In genomic region chrX:22025751-22026150, GRCh38 we compare ENCODE assay signal across 1 cellular context.
TF ChIP-seq lines count a peak whose summit lies in the region.

No MANE protein-coding gene starts in this region.

TF ChIP-seq in HepG2, 621 proteins besides CTCF, POLR2A, EP300 and RAD21 (continued from another document):
- TF ChIP-seq TCF7 (IDR thresholded peaks at IDR 0.05; ENCODE audit: low read depth) (peak; percentile 20; the same call in 1 of the 2 replicates), DNMT1 (CRISPR knock-in tag; IDR thresholded peaks at IDR 0.05) (no peak), ATF1 (CRISPR knock-in tag; IDR thresholded peaks at IDR 0.05) (no peak), ZFP36 (IDR thresholded peaks at IDR 0.05; ENCODE audit: borderline replicate concordance, low read depth, low read length, partially characterized antibody) (no peak), FOXA3 (CRISPR knock-in tag; IDR thresholded peaks at IDR 0.05) (peak; percentile 19; the same call in 1 of the 2 replicates), ZNF597 (CRISPR knock-in tag; IDR thresholded peaks at IDR 0.05) (no peak), ZNF207 (IDR thresholded peaks at IDR 0.05; ENCODE audit: borderline replicate concordance) (no peak), ZNF670 (CRISPR knock-in tag; IDR thresholded peaks at IDR 0.05; ENCODE audit: borderline replicate concordance) (no peak), ZKSCAN5 (CRISPR knock-in tag; IDR thresholded peaks at IDR 0.05) (no peak), LRRFIP1 (CRISPR knock-in tag; conservative IDR thresholded peaks at IDR 0.05) (no peak), SMAD1 (CRISPR knock-in tag; IDR thresholded peaks at IDR 0.05; ENCODE audit: borderline replicate concordance, low read depth) (no peak), CAMTA2 (CRISPR knock-in tag; IDR thresholded peaks at IDR 0.05; ENCODE audit: borderline replicate concordance) (no peak), RFX3 (CRISPR knock-in tag; IDR thresholded peaks at IDR 0.05) (no peak), ZNF503 (CRISPR knock-in tag; IDR thresholded peaks at IDR 0.05) (no peak), ZNF362 (CRISPR knock-in tag; IDR thresholded peaks at IDR 0.05; ENCODE audit: borderline replicate concordance) (no peak), XRCC5 (optimal IDR thresholded peaks at IDR 0.05; ENCODE audit: low read length) (no peak), POGK (CRISPR knock-in tag; conservative IDR thresholded peaks at IDR 0.05) (no peak), ZNF749 (CRISPR knock-in tag; IDR thresholded peaks at IDR 0.05; ENCODE audit: borderline replicate concordance) (no peak), NR0B2 (CRISPR knock-in tag; IDR thresholded peaks at IDR 0.05) (no peak), AFF4 (CRISPR knock-in tag; IDR thresholded peaks at IDR 0.05) (no peak), ZNF382 (CRISPR knock-in tag; IDR thresholded peaks at IDR 0.05; ENCODE audit: borderline replicate concordance) (no peak), GMEB1 (CRISPR knock-in tag; IDR thresholded peaks at IDR 0.05; ENCODE audit: borderline replicate concordance) (no peak), ARID2 (CRISPR knock-in tag; IDR thresholded peaks at IDR 0.05; ENCODE audit: borderline replicate concordance) (no peak), RBAK (CRISPR knock-in tag; IDR thresholded peaks at IDR 0.05) (no peak), GABPB1 (CRISPR knock-in tag; IDR thresholded peaks at IDR 0.05) (no peak), BHLHE40 (IDR thresholded peaks at IDR 0.05; ENCODE audit: low read length) (peak; percentile 54; the same call in 1 of the 2 replicates), ZNF83 (CRISPR knock-in tag; IDR thresholded peaks at IDR 0.05; ENCODE audit: borderline replicate concordance) (no peak), CSRNP1 (CRISPR knock-in tag; IDR thresholded peaks at IDR 0.05) (no peak), CREBL2 (CRISPR knock-in tag; IDR thresholded peaks at IDR 0.05; ENCODE audit: borderline replicate concordance) (no peak), ZNF747 (CRISPR knock-in tag; IDR thresholded peaks at IDR 0.05; ENCODE audit: borderline replicate concordance) (no peak)
